ENCODE assay signal across 2 cellular contexts in the genomic region with DNA sequence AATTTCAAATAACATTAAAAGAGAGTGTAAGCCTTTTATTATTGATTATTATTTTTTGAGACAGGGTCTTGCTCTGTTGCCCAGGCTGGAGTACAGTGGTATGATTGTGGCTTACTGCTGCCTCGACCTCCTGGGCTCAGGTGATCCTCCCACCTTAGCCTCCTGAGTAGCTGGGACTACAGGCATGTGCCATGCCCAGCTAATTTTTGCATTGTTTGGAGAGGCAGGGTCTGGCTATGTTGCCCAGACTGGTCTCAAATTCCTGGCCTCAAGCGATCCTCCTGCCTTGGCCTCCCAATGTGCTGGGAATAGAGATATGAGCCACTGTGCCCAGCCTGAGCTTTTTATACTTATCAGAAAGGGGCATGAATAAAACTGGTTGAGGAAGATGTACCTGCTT. TPM values are rescaled to one million over a fixed set of nuclear protein-coding genes. Genes with fewer than 3 reads are reported as not detected.
"Had no signal": no experiment of that assay in that cellular context is flagged by ENCODE, and none has a peak within 500 bp of the region (broad histone marks: within the 10 kb centered on the region; RNA-seq: fewer than 3 reads in every experiment).

No MANE protein-coding gene starts in this region.

RNA-seq across cellular contexts. Expression of a gene that starts 57.0 kb away (rescaled TPM):
- total RNA-seq: ascending aorta, cardiac muscle cell had no signal
